In the genomic region with DNA sequence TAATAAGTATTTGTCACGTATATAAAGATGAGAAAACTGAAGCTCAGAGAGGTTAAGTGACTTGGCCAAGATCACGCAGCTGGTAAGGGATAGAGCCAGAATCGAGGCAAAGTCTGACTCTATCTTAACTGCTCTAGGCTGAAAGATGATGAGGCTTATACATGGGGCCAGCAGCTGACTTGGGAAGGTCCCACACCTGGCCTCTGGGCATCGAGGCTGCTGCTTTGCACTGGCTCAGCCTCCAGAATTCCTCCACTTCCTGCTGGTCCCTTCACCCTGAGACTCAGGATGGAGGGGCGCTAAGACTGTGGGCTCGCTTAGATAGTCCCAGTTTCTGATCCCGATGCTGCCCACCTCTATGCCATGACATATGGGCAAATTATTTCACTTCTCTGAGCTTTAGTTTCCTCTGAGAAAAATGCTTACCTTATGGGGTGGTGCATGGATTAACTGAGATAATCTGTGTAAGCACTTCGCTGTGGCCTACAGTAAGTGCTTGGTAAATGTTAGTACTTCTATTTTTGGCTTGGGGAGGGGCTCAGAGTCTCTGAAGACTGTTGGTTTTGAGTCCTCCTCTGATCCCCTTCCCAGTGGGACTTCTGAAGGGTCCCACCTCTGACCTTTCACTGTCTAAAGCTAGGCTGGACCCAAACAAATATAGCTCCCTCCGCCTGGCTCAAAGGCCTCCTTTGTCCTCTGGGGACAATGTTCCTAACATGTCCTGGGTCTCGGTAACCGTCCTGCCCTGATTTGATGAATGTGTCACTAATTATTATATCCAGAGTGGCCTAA, we compare ENCODE assay signal across 20 cellular contexts. TPM values are rescaled to one million over a fixed set of nuclear protein-coding genes. Genes with fewer than 3 reads are reported as not detected.
A peak's percentile ranks its signal among the peaks of the same experiment; 100 is the strongest.
DNase-seq lines count a peak whose midpoint lies in the region; ATAC-seq, FAIRE-seq and TF ChIP-seq lines count a peak whose summit lies in the region.
"Had no signal": no experiment of that assay in that cellular context is flagged by ENCODE, and none has a peak within 500 bp of the region (broad histone marks: within the 10 kb centered on the region; RNA-seq: fewer than 3 reads in every experiment).

No MANE protein-coding gene starts in this region.

- H4K20me1 ChIP-seq in BLaER1 = no peaks in the 10 kb centered on the region

- peak overlapping the region; percentile 24 for H3K27ac Mint-ChIP-seq in nephron progenitor cell
- H3K27ac Mint-ChIP-seq in CD4-positive, alpha-beta T cell = no peak overlapping the region

- TF ChIP-seq CTCF in D721Med (IDR thresholded peaks at IDR 0.05; ENCODE audit: insufficient read depth, missing control alignments) (no peak), dorsolateral prefrontal cortex (IDR thresholded peaks at IDR 0.05 in 54 of 56, conservative IDR thresholded peaks at IDR 0.05 in 2 of 56; ENCODE audit: low read depth in 1 of 56, partially characterized antibody in 56 of 56) (no peak), nephron progenitor cell (IDR thresholded peaks at IDR 0.05) (no peak)
- no peak for TF ChIP-seq CTCF in CD4-positive, alpha-beta T cell (IDR thresholded peaks at IDR 0.05)

- peak overlapping the region; percentile 69 for H3K27ac ChIP-seq in BLaER1
- peak overlapping the region in 47 of 59 donors; percentile 1 to 82 (median 63) for H3K27ac ChIP-seq in dorsolateral prefrontal cortex
- no peak overlapping the region for H3K27ac ChIP-seq in CD4-positive, alpha-beta T cell (ENCODE audit: low read depth, low read length)
- H3K27ac ChIP-seq: C4-2B, SK-N-MC had no signal

- intact Hi-C loops in dorsolateral prefrontal cortex (cut with DNase I) = no loop called here
- intact Hi-C loops in CD4-positive, alpha-beta T cell (cut with DNase I, micrococcal nuclease) = no loop called here

- H3K9me3 Mint-ChIP-seq in nephron progenitor cell = no peaks in the 10 kb centered on the region
- no peaks in the 10 kb centered on the region for H3K9me3 Mint-ChIP-seq in CD4-positive, alpha-beta T cell

- H3K9me3 ChIP-seq in BLaER1 = no peaks in the 10 kb centered on the region
- no peaks in the 10 kb centered on the region for H3K9me3 ChIP-seq in CD4-positive, alpha-beta T cell (ENCODE audit: control insufficient read depth, low read length)
- H3K9me3 ChIP-seq: HAP-1 had no signal

- POLR2A ChIA-PET in CD4-positive, alpha-beta T cell (lab: Charles Lee) = no interaction called here

- peak overlapping the region; percentile 85 for H3K4me2 ChIP-seq in BLaER1

- H3K27me3 ChIP-seq in BLaER1 = no peaks in the 10 kb centered on the region
- H3K27me3 ChIP-seq in dorsolateral prefrontal cortex = no peaks in the 10 kb centered on the region
- no peaks in the 10 kb centered on the region for H3K27me3 ChIP-seq in CD4-positive, alpha-beta T cell (ENCODE audit: control insufficient read depth, insufficient read depth, low read length)

- FAIRE-seq in D721Med (lab: Jason Lieb, UNC) = peak; percentile 35
- FAIRE-seq: RCC 7860 had no signal

- H3K36me3 Mint-ChIP-seq in nephron progenitor cell (ENCODE audit: low read depth) = no peaks in the 10 kb centered on the region
- H3K36me3 Mint-ChIP-seq in CD4-positive, alpha-beta T cell (ENCODE audit: low read depth) = no peaks in the 10 kb centered on the region

- CTCF ChIA-PET in CD4-positive, alpha-beta T cell (lab: Charles Lee) = no interaction called here

- DNase-seq in D721Med (ENCODE audit: insufficient read length, low spot score) (no peak), dorsolateral prefrontal cortex (no peak), nephron progenitor cell (no peak)
- no peak for DNase-seq in CD4-positive, alpha-beta T cell
- DNase-seq: DND-41, MM.1S, NCI-H1092 treated with DMSO at 0.1 percent for 48 hours, NCI-H146, NCI-H2029 treated with DMSO at 0.1 percent for 48 hours, NCI-H2171, NCI-H446, SHP77 had no signal

- H3K4me1 Mint-ChIP-seq in nephron progenitor cell = peaks cover 51% of the 10 kb centered on the region
- H3K4me1 Mint-ChIP-seq in CD4-positive, alpha-beta T cell (ENCODE audit: low read depth) = no peaks in the 10 kb centered on the region

- peaks cover 4% of the 10 kb centered on the region for H3K27me3 Mint-ChIP-seq in nephron progenitor cell (ENCODE audit: low read depth, poor library complexity)
- H3K27me3 Mint-ChIP-seq in CD4-positive, alpha-beta T cell = no peaks in the 10 kb centered on the region

- H3K4me3 ChIP-seq in BLaER1 (peak overlapping the region; percentile 8; the same call in 1 of the 2 replicates), dorsolateral prefrontal cortex (no peak overlapping the region)
- H3K4me3 ChIP-seq: HAP-1, SK-N-MC had no signal

- peaks cover 82% of the 10 kb centered on the region for H3K4me1 ChIP-seq in BLaER1

- ATAC-seq in CD4-positive, alpha-beta T cell (ENCODE audit: poor library complexity) = no peak
- ATAC-seq in GM18907 (IDR thresholded peaks at IDR 0.05; ENCODE audit: unreplicated experiment) (no peak), GM21717 (IDR thresholded peaks at IDR 0.05; ENCODE audit: unreplicated experiment) (no peak)

- peak overlapping the region; percentile 67 for H3K9ac ChIP-seq in BLaER1

- H3K36me3 ChIP-seq in BLaER1 = no peaks in the 10 kb centered on the region
- H3K36me3 ChIP-seq: HAP-1 had no signal

- no peak overlapping the region for H3K4me3 Mint-ChIP-seq in nephron progenitor cell
- H3K4me3 Mint-ChIP-seq in CD4-positive, alpha-beta T cell = no peak overlapping the region

RNA-seq across cellular contexts. Expression of a gene that starts 35.0 kb away (rescaled TPM):
- 1,000 to 10,000 TPM in 71 of 120 experiments, 100 to 1,000 TPM in 49; 264 to 1,671 (median 1,064) TPM for total RNA-seq in dorsolateral prefrontal cortex
- total RNA-seq in CD4-positive, alpha-beta T cell = under 1 TPM; 0.05 to 0.22 TPM
- total RNA-seq: OCI-LY7 had no signal

RNA-seq across cellular contexts. Expression of a gene that starts 48.1 kb away (rescaled TPM):
- total RNA-seq in dorsolateral prefrontal cortex = 1 to 10 TPM in 112 of 120 experiments, under 1 TPM in 8; 0.35 to 9.0 (median 2.2) TPM
- under 1 TPM; 0.22 to 0.56 TPM for total RNA-seq in CD4-positive, alpha-beta T cell
- total RNA-seq: OCI-LY7 had no signal

Comparison
In these comparisons a context has a peak if more than half of its experiments do, and no peak if none do; other contexts are left out.
1. RNA of a gene that starts 35.0 kb away (total RNA-seq): 264 to 1,671 TPM in dorsolateral prefrontal cortex; 0.05 to 0.22 TPM in CD4-positive, alpha-beta T cell; every median in the first group is over 100 times any median in the second.